13 cellular contexts compared by ENCODE assay signal in the genomic region with DNA sequence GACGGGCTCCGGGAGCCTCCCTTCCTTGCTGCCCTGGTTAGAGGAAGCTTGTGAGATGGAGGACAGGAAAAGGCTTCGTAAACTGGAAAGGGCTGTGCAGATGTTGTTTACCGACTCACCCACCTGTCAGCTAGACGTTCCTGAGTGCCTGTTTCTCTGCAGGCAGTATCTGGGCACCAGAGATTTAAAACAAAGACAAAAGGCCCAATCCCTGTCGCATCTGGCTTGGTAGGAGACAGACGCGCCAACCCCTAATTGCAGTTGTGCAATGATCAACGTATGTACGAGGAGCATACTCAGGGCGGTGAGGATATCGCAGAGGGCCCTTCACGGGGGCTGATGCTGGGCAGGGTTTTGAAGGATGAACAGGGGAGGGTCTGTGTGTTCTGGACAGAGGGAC.
DNase-seq lines count a peak whose midpoint lies in the region; ATAC-seq and TF ChIP-seq lines count a peak whose summit lies in the region.
"Had no signal": no experiment of that assay in that cellular context is flagged by ENCODE, and none has a peak within 500 bp of the region (broad histone marks: within the 10 kb centered on the region; RNA-seq: fewer than 3 reads in every experiment).

No MANE protein-coding gene starts in this region.

- CTCF ChIA-PET in PC-3 (lab: Charles Lee) = no interaction called here

- POLR2A ChIA-PET in PC-3 (lab: Charles Lee; ENCODE audit: unreplicated experiment) = no interaction called here

- intact Hi-C loops in PC-3 (cut with micrococcal nuclease) = no loop called here

- H3K27ac ChIP-seq in angular gyrus (ENCODE audit: low read depth, low read length) = peak overlapping the region; percentile 44
- no peak overlapping the region for H3K27ac ChIP-seq in PC-3 (ENCODE audit: low read length)

- no peaks in the 10 kb centered on the region for H3K27me3 ChIP-seq in PC-3 (ENCODE audit: low read length)

- H3F3A ChIP-seq in PC-3 (ENCODE audit: low read length, unreplicated experiment) = no peaks in the 10 kb centered on the region

- H3K4me2 ChIP-seq in PC-3 (ENCODE audit: low read length) = no peak overlapping the region

- H3K9me3 Mint-ChIP-seq in stimulated activated naive CD8-positive, alpha-beta T cell treated with anti-CD3 and anti-CD28 coated beads, Interleukin-15, Interleukin-2, amounts not matched to agents 100 ng/mL and 50 ng/mL, for 24 hours = no peaks in the 10 kb centered on the region
- no peaks in the 10 kb centered on the region for H3K9me3 Mint-ChIP-seq in type B pancreatic cell
- H3K9me3 Mint-ChIP-seq: activated naive CD4-positive, alpha-beta T cell treated with anti-CD3 and anti-CD28 coated beads, Interleukin-2, amount 50 U/mL, for 24 hours; T-helper 2 cell treated with Interferon-gamma antibody and Interleukin-4, amounts not matched to agents 5 μg/mL and 100 μg/mL, for 36 hours had no signal

- no TSS peak for BruUV-seq in PC-3 (replicated peaks; lab: Mats Ljungman, UMichigan)

- no peak overlapping the region for H3K4me3 ChIP-seq in PC-3 (ENCODE audit: low read length)

- no peaks in the 10 kb centered on the region for H3K4me1 ChIP-seq in PC-3 (ENCODE audit: insufficient read depth, low read length)

- H4K20me1 ChIP-seq in PC-3 (ENCODE audit: low read length) = no peaks in the 10 kb centered on the region

- no peaks in the 10 kb centered on the region for H3K36me3 Mint-ChIP-seq in stimulated activated naive CD8-positive, alpha-beta T cell treated with anti-CD3 and anti-CD28 coated beads, Interleukin-15, Interleukin-2, amounts not matched to agents 100 ng/mL and 50 ng/mL, for 24 hours (ENCODE audit: low read depth)
- peaks cover 3% of the 10 kb centered on the region for H3K36me3 Mint-ChIP-seq in type B pancreatic cell
- H3K36me3 Mint-ChIP-seq: activated naive CD4-positive, alpha-beta T cell treated with anti-CD3 and anti-CD28 coated beads, Interleukin-2, amount 50 U/mL, for 24 hours had no signal

- no peaks in the 10 kb centered on the region for H3K9me2 ChIP-seq in PC-3 (replicated peaks; ENCODE audit: low read length)

- no peak overlapping the region for H3K9ac ChIP-seq in PC-3 (ENCODE audit: low read length)

- no peaks in the 10 kb centered on the region for H3K36me3 ChIP-seq in PC-3 (ENCODE audit: low read depth, low read length)

- H3K4me3 Mint-ChIP-seq in stimulated activated naive CD8-positive, alpha-beta T cell treated with anti-CD3 and anti-CD28 coated beads, Interleukin-15, Interleukin-2, amounts not matched to agents 100 ng/mL and 50 ng/mL, for 24 hours = no peak overlapping the region
- H3K4me3 Mint-ChIP-seq in type B pancreatic cell = peak overlapping the region; percentile 45
- H3K4me3 Mint-ChIP-seq: T-helper 2 cell treated with Interferon-gamma antibody and Interleukin-4, amounts not matched to agents 5 μg/mL and 100 μg/mL, for 36 hours had no signal

- peaks cover 40% of the 10 kb centered on the region for H3K4me1 Mint-ChIP-seq in stimulated activated naive CD8-positive, alpha-beta T cell treated with anti-CD3 and anti-CD28 coated beads, Interleukin-15, Interleukin-2, amounts not matched to agents 100 ng/mL and 50 ng/mL, for 24 hours (ENCODE audit: low read depth)
- H3K4me1 Mint-ChIP-seq in type B pancreatic cell (ENCODE audit: unreplicated experiment) = peaks cover 56% of the 10 kb centered on the region

- no peak for ATAC-seq in stimulated activated naive CD8-positive, alpha-beta T cell treated with anti-CD3 and anti-CD28 coated beads, Interleukin-15, Interleukin-2, amounts not matched to agents 100 U/mL and 50 U/mL, for 24 hours
- no peak for ATAC-seq in PC-3
- no peak for ATAC-seq in HG03469 (IDR thresholded peaks at IDR 0.05; ENCODE audit: unreplicated experiment)
- ATAC-seq: Panc1 had no signal

- TF ChIP-seq CTCF in type B pancreatic cell (conservative IDR thresholded peaks at IDR 0.05) = no peak
- TF ChIP-seq CTCF in PC-3 (conservative IDR thresholded peaks at IDR 0.05; ENCODE audit: low read depth, low read length) = no peak

- no peaks in the 10 kb centered on the region for H3K9me3 ChIP-seq in PC-3 (ENCODE audit: low read length)

- peaks cover 47% of the 10 kb centered on the region for H3K79me2 ChIP-seq in PC-3 (ENCODE audit: low read length)

- no peaks in the 10 kb centered on the region for H3K27me3 Mint-ChIP-seq in stimulated activated naive CD8-positive, alpha-beta T cell treated with anti-CD3 and anti-CD28 coated beads, Interleukin-15, Interleukin-2, amounts not matched to agents 100 ng/mL and 50 ng/mL, for 24 hours
- no peaks in the 10 kb centered on the region for H3K27me3 Mint-ChIP-seq in type B pancreatic cell
- H3K27me3 Mint-ChIP-seq: activated naive CD4-positive, alpha-beta T cell treated with anti-CD3 and anti-CD28 coated beads, Interleukin-2, amount 50 U/mL, for 24 hours had no signal

- H2AFZ ChIP-seq in PC-3 (ENCODE audit: low read length) = no peak overlapping the region

- no peak for DNase-seq in stimulated activated naive CD8-positive, alpha-beta T cell treated with anti-CD3 and anti-CD28 coated beads, Interleukin-15, Interleukin-2, amounts not matched to agents 100 U/mL and 50 U/mL, for 24 hours
- DNase-seq in NCI-H345 treated with DMSO at 0.1 percent for 48 hours (lab: John Stamatoyannopoulos, UW; ENCODE audit: unreplicated experiment) = peak; percentile 73
- DNase-seq in type B pancreatic cell (ENCODE audit: extremely low spot score, unreplicated experiment) = no peak
- no peak for DNase-seq in PC-3
- no peak for DNase-seq in stimulated activated CD4-positive, alpha-beta T cell treated with anti-CD3 and anti-CD28 coated beads, Interleukin-4, amount 100 ng/mL, for 4 hours
- DNase-seq: Kasumi-1; stimulated activated CD4-positive, alpha-beta T cell treated with anti-CD3 and anti-CD28 coated beads, Interleukin-4, amount 100 ng/mL, for 24 hours had no signal

- H3K27ac Mint-ChIP-seq in stimulated activated naive CD8-positive, alpha-beta T cell treated with anti-CD3 and anti-CD28 coated beads, Interleukin-15, Interleukin-2, amounts not matched to agents 100 ng/mL and 50 ng/mL, for 24 hours = peak overlapping the region; percentile 23
- peak overlapping the region; percentile 73 for H3K27ac Mint-ChIP-seq in type B pancreatic cell
- H3K27ac Mint-ChIP-seq: T-helper 2 cell treated with Interferon-gamma antibody and Interleukin-4, amounts not matched to agents 5 μg/mL and 100 μg/mL, for 36 hours had no signal
